ENCODE assay signal across 27 cellular contexts in genomic region chr5:89827388-89827787, GRCh38.
A peak's percentile ranks its signal among the peaks of the same experiment; 100 is the strongest.
DNase-seq lines count a peak whose midpoint lies in the region; ATAC-seq, FAIRE-seq and TF ChIP-seq lines count a peak whose summit lies in the region.
"Had no signal": no experiment of that assay in that cellular context is flagged by ENCODE, and none has a peak within 500 bp of the region (broad histone marks: within the 10 kb centered on the region; RNA-seq: fewer than 3 reads in every experiment).

No MANE protein-coding gene starts in this region.

- ATAC-seq in RWPE2 (ENCODE audit: low read depth) (peak; percentile 17; the same call in 1 of the 3 replicates), HepG2 (peak; percentile 23; the same call in 1 of the 3 replicates), HG03521 (IDR thresholded peaks at IDR 0.05; ENCODE audit: unreplicated experiment) (no peak)
- ATAC-seq: A549; activated naive CD8-positive, alpha-beta T cell treated with anti-CD3 and anti-CD28 coated beads, Interleukin-2, amount 50 U/mL, for 24 hours; activated T-cell treated with anti-CD3 and anti-CD28 coated beads, Interleukin-2, amount 50 U/mL, for 4 hours; CD8-positive, alpha-beta T cell; heart left ventricle; upper lobe of right lung had no signal

- H3K4me2 ChIP-seq in GM23248 (ENCODE audit: unreplicated experiment) (peak overlapping the region; percentile 35), HepG2 (ENCODE audit: low read depth, low read length) (peak overlapping the region; percentile 3; the same call in 1 of the 2 replicates), skeletal muscle satellite cell (ENCODE audit: low read length) (peak overlapping the region; percentile 28)
- H3K4me2 ChIP-seq: A549 had no signal

- TF ChIP-seq RAD21 in HepG2 (CRISPR knock-in tag; IDR thresholded peaks at IDR 0.05) = no peak

- H3K9me3 ChIP-seq in GM23248 (ENCODE audit: low read depth) (no peaks in the 10 kb centered on the region), RWPE2 (ENCODE audit: severe bottlenecking) (no peaks in the 10 kb centered on the region), HepG2 (ENCODE audit: low read length) (peaks cover 7% of the 10 kb centered on the region; the same call in 1 of the 2 replicates), skeletal muscle satellite cell (replicated peaks; ENCODE audit: low read length) (no peaks in the 10 kb centered on the region), HAP-1 (no peaks in the 10 kb centered on the region)
- H3K9me3 ChIP-seq: A549, BE2C, heart left ventricle, SJSA1, upper lobe of right lung had no signal

- no peak for TF ChIP-seq CTCF in RWPE2 (IDR thresholded peaks at IDR 0.05; ENCODE audit: poor library complexity, severe bottlenecking)
- TF ChIP-seq CTCF in HepG2 (CRISPR knock-in tag; IDR thresholded peaks at IDR 0.05) = no peak
- no peak for TF ChIP-seq CTCF in glutamatergic neuron (IDR thresholded peaks at IDR 0.05; ENCODE audit: partially characterized antibody, unreplicated experiment)

- H3K4me3 ChIP-seq in GM23248 (peak overlapping the region; percentile 42), RWPE2 (ENCODE audit: severe bottlenecking) (no peak overlapping the region), HepG2 (replicated peaks in 1 of 3; ENCODE audit: insufficient read depth in 1 of 3, low read depth in 2 of 3, low read length in 3 of 3) (no peak overlapping the region), skeletal muscle satellite cell (ENCODE audit: low read length) (peak overlapping the region; percentile 34), HAP-1 (no peak overlapping the region)
- H3K4me3 ChIP-seq: A549, coronary artery, heart left ventricle, SJSA1, upper lobe of right lung had no signal

- intact Hi-C loops in HepG2 (cut with micrococcal nuclease; ENCODE audit: unreplicated experiment) = no loop called here

- no peaks in the 10 kb centered on the region for H3K4me1 Mint-ChIP-seq in glutamatergic neuron (ENCODE audit: low read depth, unreplicated experiment)
- H3K4me1 Mint-ChIP-seq: activated CD4-positive, alpha-beta T cell treated with anti-CD3 and anti-CD28 coated beads, Interleukin-2, amount 10 ng/mL, durations not matched to agents 7 days and 5 days had no signal

- H3K9ac ChIP-seq in GM23248 (no peak overlapping the region), HepG2 (ENCODE audit: insufficient read depth, low read depth, low read length) (no peak overlapping the region), skeletal muscle satellite cell (ENCODE audit: low read depth, low read length) (no peak overlapping the region)

- H2AFZ ChIP-seq in GM23248 (peak overlapping the region; percentile 66), HepG2 (ENCODE audit: low read length) (no peak overlapping the region)

- no peaks in the 10 kb centered on the region for H3F3A ChIP-seq in GM23248 (ENCODE audit: insufficient read depth)

- H3K27me3 ChIP-seq in GM23248 (replicated peaks; ENCODE audit: insufficient read depth) (no peaks in the 10 kb centered on the region), RWPE2 (ENCODE audit: insufficient read depth, poor library complexity, severe bottlenecking) (peaks cover 5% of the 10 kb centered on the region), HepG2 (ENCODE audit: control insufficient read depth in 1 of 2, insufficient read depth in 2 of 2, low read length in 2 of 2) (no peaks in the 10 kb centered on the region; a peak in 1 of 5 replicates), skeletal muscle satellite cell (ENCODE audit: control insufficient read depth, insufficient read depth, low read length) (no peaks in the 10 kb centered on the region), HAP-1 (ENCODE audit: low read depth) (no peaks in the 10 kb centered on the region)
- H3K27me3 ChIP-seq: BE2C, heart left ventricle, SJSA1, upper lobe of right lung had no signal

- WGBS in GM23248 (ENCODE audit: low coverage in 1 of 2, low lambda C conversion rate in 2 of 2, missing lambda C conversion rate in 2 of 2), 2 experiments = 32 to 37% methylated on average over 14 of the region's 14 CpGs
- 19% methylated on average over 9 of the region's 14 CpGs for WGBS in HepG2 (ENCODE audit: low lambda C conversion rate)

- FAIRE-seq in HepG2 (lab: Jason Lieb, UNC) = no peak
- FAIRE-seq: A549, kidney had no signal

- H3K79me2 ChIP-seq in GM23248 (ENCODE audit: insufficient read depth) = no peaks in the 10 kb centered on the region
- no peaks in the 10 kb centered on the region for H3K79me2 ChIP-seq in HepG2 (ENCODE audit: insufficient read depth, low read length)

- H3K9me2 ChIP-seq in GM23248 (ENCODE audit: insufficient read depth) = peaks cover 5% of the 10 kb centered on the region; the same call in 1 of the 2 replicates

- H3K4me1 ChIP-seq in GM23248 (ENCODE audit: insufficient read depth) (no peaks in the 10 kb centered on the region), RWPE2 (ENCODE audit: insufficient read depth, poor library complexity, severe bottlenecking) (no peaks in the 10 kb centered on the region), HepG2 (ENCODE audit: insufficient read depth, low read length) (no peaks in the 10 kb centered on the region), skeletal muscle satellite cell (ENCODE audit: control insufficient read depth, insufficient read depth, low read length) (no peaks in the 10 kb centered on the region), HAP-1 (peaks cover 11% of the 10 kb centered on the region)
- H3K4me1 ChIP-seq: A549, BE2C, heart left ventricle, SJSA1, upper lobe of right lung had no signal

- no peaks in the 10 kb centered on the region for H3K36me3 Mint-ChIP-seq in glutamatergic neuron (ENCODE audit: unreplicated experiment)
- H3K36me3 Mint-ChIP-seq: CD8-positive, alpha-beta T cell; stimulated activated naive B cell treated with anti-CD40 and anti-IgM and Interleukin-4, amounts not matched to agents 10 μg/mL and 1 μg/mL and 100 μg/mL, for 72 hours had no signal

- POLR2A ChIA-PET in HepG2 (lab: Yijun Ruan, JAX) = no interaction called here

- no peaks in the 10 kb centered on the region for H4K20me1 ChIP-seq in GM23248 (ENCODE audit: insufficient read depth)
- no peaks in the 10 kb centered on the region for H4K20me1 ChIP-seq in HepG2 (ENCODE audit: insufficient read depth, low read length)

- in situ Hi-C loops in GM23248 (cut with MboI) (no loop called here), HepG2 (cut with HindIII; ENCODE audit: extremely low pct_ligation_motif_present, low pct_unique_long_range_greater_than_20kb) (no loop called here), HAP-1 (cut with MboI; ENCODE audit: low sequenced_read_pairs) (no loop called here)

- DNase-seq in GM23248 (peak; percentile 25), RWPE2 (ENCODE audit: low spot score) (no peak), HepG2 (ENCODE audit: low spot score) (no peak), glutamatergic neuron (no peak), HAP-1 (ENCODE audit: low spot score in 2 of 2) (no peak), NCI-H2107 (lab: John Stamatoyannopoulos, UW) (no peak)
- DNase-seq: activated CD4-positive, alpha-beta T cell treated with anti-CD3 and anti-CD28 coated beads, Interleukin-2, amount 10 ng/mL, durations not matched to agents 7 days and 5 days; activated naive CD8-positive, alpha-beta T cell treated with anti-CD3 and anti-CD28 coated beads, Interleukin-2, amount 50 U/mL, for 24 hours; activated T-cell treated with anti-CD3 and anti-CD28 coated beads, Interleukin-2, amount 50 U/mL, for 4 hours; BE2C; CD8-positive, alpha-beta T cell; effector memory CD4-positive, alpha-beta T cell; heart left ventricle; kidney; NCI-H2081 treated with DMSO at 0.1 percent for 48 hours; NCI-H345; NCI-H748 treated with DMSO at 0.1 percent for 48 hours; stimulated activated naive B cell treated with anti-CD40 and anti-IgM and Interleukin-4, amounts not matched to agents 10 μg/mL and 1 μg/mL and 100 μg/mL, for 72 hours; substantia nigra; T-helper 9 cell; upper lobe of right lung; WERI-Rb-1 had no signal

- H3K27ac Mint-ChIP-seq in glutamatergic neuron (ENCODE audit: unreplicated experiment) = no peak overlapping the region
- H3K27ac Mint-ChIP-seq: activated CD4-positive, alpha-beta T cell treated with anti-CD3 and anti-CD28 coated beads, Interleukin-2, amount 10 ng/mL, durations not matched to agents 7 days and 5 days; activated naive CD8-positive, alpha-beta T cell treated with anti-CD3 and anti-CD28 coated beads, Interleukin-2, amount 50 U/mL, for 24 hours; CD8-positive, alpha-beta T cell had no signal

- H3K36me3 ChIP-seq in GM23248 (ENCODE audit: low read depth) (no peaks in the 10 kb centered on the region), RWPE2 (ENCODE audit: low read depth) (no peaks in the 10 kb centered on the region), HepG2 (replicated peaks in 1 of 2; ENCODE audit: control insufficient read depth in 1 of 2, insufficient read depth in 2 of 2, low read length in 2 of 2) (no peaks in the 10 kb centered on the region), skeletal muscle satellite cell (ENCODE audit: insufficient read depth, low read length) (no peaks in the 10 kb centered on the region), HAP-1 (replicated peaks) (no peaks in the 10 kb centered on the region)
- H3K36me3 ChIP-seq: BE2C, heart left ventricle, SJSA1, upper lobe of right lung, WERI-Rb-1 had no signal

- peaks cover 2% of the 10 kb centered on the region for H3K9me3 Mint-ChIP-seq in glutamatergic neuron (ENCODE audit: unreplicated experiment)
- H3K9me3 Mint-ChIP-seq: activated T-cell treated with anti-CD3 and anti-CD28 coated beads, Interleukin-2, amount 50 U/mL, for 4 hours; CD8-positive, alpha-beta T cell had no signal

- TF ChIP-seq EP300 in HepG2 (IDR thresholded peaks at IDR 0.05; ENCODE audit: low read depth in 2 of 2, low read length in 2 of 2) = no peak
- no peak for TF ChIP-seq EP300 in HepG2 (CRISPR knock-in tag; IDR thresholded peaks at IDR 0.05; ENCODE audit: borderline replicate concordance)

- CTCF ChIA-PET in HepG2 (lab: Yijun Ruan, JAX; ENCODE audit: low intra/inter-chr PET ratio, low total read pairs) = no interaction called here

- no peaks in the 10 kb centered on the region for H3K27me3 Mint-ChIP-seq in glutamatergic neuron (ENCODE audit: unreplicated experiment)
- H3K27me3 Mint-ChIP-seq: activated CD4-positive, alpha-beta T cell treated with anti-CD3 and anti-CD28 coated beads, Interleukin-2, amount 10 ng/mL, durations not matched to agents 7 days and 5 days; activated naive CD8-positive, alpha-beta T cell treated with anti-CD3 and anti-CD28 coated beads, Interleukin-2, amount 50 U/mL, for 24 hours; stimulated activated naive B cell treated with anti-CD40 and anti-IgM and Interleukin-4, amounts not matched to agents 10 μg/mL and 1 μg/mL and 100 μg/mL, for 72 hours had no signal

- BruUV-seq in HepG2 (replicated peaks; lab: Mats Ljungman, UMichigan) = no TSS peak

- H3K4me3 Mint-ChIP-seq in glutamatergic neuron (ENCODE audit: unreplicated experiment) = no peak overlapping the region
- H3K4me3 Mint-ChIP-seq: activated CD4-positive, alpha-beta T cell treated with anti-CD3 and anti-CD28 coated beads, Interleukin-2, amount 10 ng/mL, durations not matched to agents 7 days and 5 days; activated naive CD8-positive, alpha-beta T cell treated with anti-CD3 and anti-CD28 coated beads, Interleukin-2, amount 50 U/mL, for 24 hours; activated T-cell treated with anti-CD3 and anti-CD28 coated beads, Interleukin-2, amount 50 U/mL, for 4 hours; CD8-positive, alpha-beta T cell had no signal

- TF ChIP-seq POLR2A in HepG2 (IDR thresholded peaks at IDR 0.05; ENCODE audit: insufficient read depth in 1 of 2, low read depth in 2 of 2, low read length in 2 of 2) = no peak

- H3K27ac ChIP-seq in GM23248 = no peak overlapping the region
- H3K27ac ChIP-seq in RWPE2 (ENCODE audit: poor library complexity, severe bottlenecking) = no peak overlapping the region
- no peak overlapping the region for H3K27ac ChIP-seq in HepG2 (ENCODE audit: extremely low read length, insufficient read depth, low read length)
- H3K27ac ChIP-seq: A549, coronary artery, heart left ventricle, SJSA1, upper lobe of right lung, WERI-Rb-1 had no signal

Comparison
In these comparisons a context has a peak if more than half of its experiments do, and no peak if none do; other contexts are left out.
1. H3K4me3 ChIP-seq: peak in GM23248 (single experiment) and skeletal muscle satellite cell (single experiment); none in RWPE2 (single experiment), HepG2 (0 of 3) and HAP-1 (single experiment).
2. Peak in every context shown above with its lines, with median percentiles within 50 percentile points of each other: H3K4me2 ChIP-seq.